Comparison of ENCODE assay signal across 31 cellular contexts in genomic region chr10:35888400-35888799, GRCh38.
"Had no signal": no experiment of that assay in that cellular context is flagged by ENCODE, and none has a peak within 500 bp of the region (broad histone marks: within the 10 kb centered on the region; RNA-seq: fewer than 3 reads in every experiment).

No MANE protein-coding gene starts in this region.

- H3K4me1 ChIP-seq: adrenal gland had no signal

- H3K9me3 ChIP-seq: adrenal gland, body of pancreas had no signal

- DNase-seq: activated CD4-positive, alpha-beta memory T cell treated with anti-CD3 and anti-CD28 coated beads, Interleukin-2, amount 10 ng/mL, durations not matched to agents 7 days and 5 days; activated CD4-positive, alpha-beta T cell treated with anti-CD3 and anti-CD28 coated beads for 1 hour; activated CD4-positive, alpha-beta T cell treated with anti-CD3 and anti-CD28 coated beads for 48 hours; activated CD4-positive, CD25-positive, alpha-beta regulatory T cell; activated CD8-positive, alpha-beta memory T cell treated with anti-CD3 and anti-CD28 coated beads for 24 hours; activated CD8-positive, alpha-beta memory T cell treated with anti-CD3 and anti-CD28 coated beads, Interleukin-2, amount 10 ng/mL, durations not matched to agents 7 days and 5 days; activated gamma-delta T cell; activated naive CD4-positive, alpha-beta T cell treated with anti-CD3 and anti-CD28 coated beads for 36 hours; activated T-cell treated with anti-CD3 and anti-CD28 coated beads, Interleukin-2, amount 50 U/mL, for 1 hour; activated T-cell treated with anti-CD3 and anti-CD28 coated beads, Interleukin-2, amount 50 U/mL, for 72 hours; adrenal gland; body of pancreas; caudate nucleus; cerebellar nuclear complex; NCI-H1105; NCI-H1417 treated with DMSO at 0.1 percent for 48 hours; NCI-H187 treated with DMSO at 0.1 percent for 48 hours; NCI-H2081; NCI-H2171 treated with DMSO at 0.1 percent for 48 hours; NCI-H2227 treated with DMSO at 0.1 percent for 48 hours; NCI-H446; NCI-H510A treated with DMSO at 0.1 percent for 48 hours; NCI-H526 treated with DMSO at 0.1 percent for 48 hours; NCI-H774; SIG-M5; T-cell; T-helper 17 cell had no signal

- H3K4me3 ChIP-seq: adrenal gland, body of pancreas, K562 had no signal

- ATAC-seq: activated CD8-positive, alpha-beta memory T cell treated with anti-CD3 and anti-CD28 coated beads, Interleukin-2, amount 10 ng/mL, durations not matched to agents 7 days and 5 days; activated naive CD4-positive, alpha-beta T cell treated with anti-CD3 and anti-CD28 coated beads, Interleukin-2, amount 50 U/mL, for 72 hours; activated T-cell treated with anti-CD3 and anti-CD28 coated beads, Interleukin-2, amount 50 U/mL, for 72 hours; body of pancreas; K562; Panc1; SK-N-SH treated with all-trans-retinoic acid at 6 μM for 48 hours; T-cell; T-helper 17 cell had no signal

- H3K27me3 ChIP-seq: adrenal gland, body of pancreas had no signal

- H3K36me3 ChIP-seq: adrenal gland had no signal

- H3K27ac ChIP-seq: adrenal gland, body of pancreas had no signal
